8 cellular contexts compared by ENCODE assay signal in the genomic region with DNA sequence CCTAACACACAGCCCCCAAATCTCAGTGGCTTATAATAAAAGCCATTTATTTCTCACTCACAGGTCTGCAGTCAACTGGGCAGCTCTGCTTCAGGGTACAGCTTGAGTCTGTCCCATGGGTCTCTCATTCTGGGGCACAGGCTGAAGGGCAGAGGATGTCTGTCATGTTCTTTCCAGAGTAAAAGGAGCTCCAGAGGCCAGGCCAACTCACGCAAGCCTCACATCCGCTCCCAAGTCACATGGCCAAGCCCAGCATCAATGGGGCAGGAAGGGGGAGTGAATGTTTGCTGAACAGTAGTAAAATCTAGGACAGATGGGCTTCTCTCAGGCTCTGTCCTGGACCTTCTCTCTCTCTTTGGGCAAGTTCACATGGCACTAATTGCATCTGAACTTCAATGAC. TPM values are rescaled to one million over a fixed set of nuclear protein-coding genes. Genes with fewer than 3 reads are reported as not detected.
DNase-seq lines count a peak whose midpoint lies in the region; ATAC-seq and TF ChIP-seq lines count a peak whose summit lies in the region.

No MANE protein-coding gene starts in this region.

- H3K4me3 ChIP-seq in esophagus squamous epithelium = no peak overlapping the region

- no peaks in the 10 kb centered on the region for H3K27me3 ChIP-seq in esophagus squamous epithelium

- intact Hi-C loops in esophagus squamous epithelium (cut with DNase I) = no loop called here

- TF ChIP-seq CTCF in esophagus squamous epithelium (IDR thresholded peaks at IDR 0.05) = no peak

- H3K4me1 ChIP-seq in esophagus squamous epithelium = peaks cover 12 to 31% (median 15%) of the 10 kb centered on the region in 3 donors

- no peaks in the 10 kb centered on the region for H3K36me3 ChIP-seq in esophagus squamous epithelium

- TF ChIP-seq POLR2A in esophagus squamous epithelium (IDR thresholded peaks at IDR 0.05) = no peak

- peak overlapping the region in 3 of 4 donors; percentile 19 to 55 (median 52) for H3K27ac ChIP-seq in esophagus squamous epithelium

- DNase-seq in EH (ENCODE audit: low read depth) (peak; percentile 81), SHP77 treated with DMSO at 0.1 percent for 48 hours (lab: John Stamatoyannopoulos, UW) (peak; percentile 50), esophagus squamous epithelium (lab: John Stamatoyannopoulos, UW) (no peak), nucleus accumbens (lab: John Stamatoyannopoulos, UW) (peak in 37 of 56 donors; percentile 5 to 65 (median 31)), GM19240 (ENCODE audit: insufficient read length, low spot score) (no peak), KG1 (lab: John Stamatoyannopoulos, UW) (no peak), GM19238 (ENCODE audit: insufficient read length, low spot score) (no peak)

- no CpG with 5 or more reads among the region's 2 CpGs for WGBS in esophagus squamous epithelium, 2 donors

- no peaks in the 10 kb centered on the region for H3K9me3 ChIP-seq in esophagus squamous epithelium

- ATAC-seq in HG02870 (IDR thresholded peaks at IDR 0.05; ENCODE audit: unreplicated experiment) = no peak

RNA-seq across cellular contexts. Expression of a gene that starts 7.1 kb away (rescaled TPM):
- 10 to 100 TPM; 17.1 to 25.4 (median 21.5) TPM for total RNA-seq in esophagus squamous epithelium

Comparison
In these comparisons a context has a peak if more than half of its experiments do, and no peak if none do; other contexts are left out.
1. DNase-seq: peak in EH (single experiment), SHP77 treated with DMSO at 0.1 percent for 48 hours (single experiment) and nucleus accumbens (37 of 56); none in esophagus squamous epithelium (single experiment), GM19240 (single experiment), KG1 (single experiment) and GM19238 (single experiment).